ENCODE assay signal across 1 cellular context in the genomic region with DNA sequence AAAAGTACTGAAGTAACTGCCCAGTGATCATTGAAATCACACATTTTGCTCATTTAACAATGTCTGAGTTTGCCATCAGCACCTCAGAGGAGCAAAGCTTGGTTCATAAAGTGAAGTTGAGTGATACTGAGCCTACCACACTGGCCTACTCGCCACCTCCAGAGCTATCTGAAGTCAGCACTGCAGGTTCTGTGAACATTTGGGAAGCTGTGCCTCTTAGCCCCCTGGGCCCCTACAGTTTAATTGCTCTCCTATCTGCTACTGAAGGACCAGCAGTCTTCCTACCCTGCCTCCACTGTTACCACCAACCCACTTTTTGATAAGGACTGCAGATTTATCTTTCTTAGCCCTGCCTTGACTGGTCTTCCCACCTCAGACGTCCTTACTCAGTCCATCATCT.
TF ChIP-seq lines count a peak whose summit lies in the region.

No MANE protein-coding gene starts in this region.

TF ChIP-seq in HEK293, 187 proteins besides CTCF, POLR2A, EP300 and RAD21 (continued from another document):
- TF ChIP-seq, protein P1, sequence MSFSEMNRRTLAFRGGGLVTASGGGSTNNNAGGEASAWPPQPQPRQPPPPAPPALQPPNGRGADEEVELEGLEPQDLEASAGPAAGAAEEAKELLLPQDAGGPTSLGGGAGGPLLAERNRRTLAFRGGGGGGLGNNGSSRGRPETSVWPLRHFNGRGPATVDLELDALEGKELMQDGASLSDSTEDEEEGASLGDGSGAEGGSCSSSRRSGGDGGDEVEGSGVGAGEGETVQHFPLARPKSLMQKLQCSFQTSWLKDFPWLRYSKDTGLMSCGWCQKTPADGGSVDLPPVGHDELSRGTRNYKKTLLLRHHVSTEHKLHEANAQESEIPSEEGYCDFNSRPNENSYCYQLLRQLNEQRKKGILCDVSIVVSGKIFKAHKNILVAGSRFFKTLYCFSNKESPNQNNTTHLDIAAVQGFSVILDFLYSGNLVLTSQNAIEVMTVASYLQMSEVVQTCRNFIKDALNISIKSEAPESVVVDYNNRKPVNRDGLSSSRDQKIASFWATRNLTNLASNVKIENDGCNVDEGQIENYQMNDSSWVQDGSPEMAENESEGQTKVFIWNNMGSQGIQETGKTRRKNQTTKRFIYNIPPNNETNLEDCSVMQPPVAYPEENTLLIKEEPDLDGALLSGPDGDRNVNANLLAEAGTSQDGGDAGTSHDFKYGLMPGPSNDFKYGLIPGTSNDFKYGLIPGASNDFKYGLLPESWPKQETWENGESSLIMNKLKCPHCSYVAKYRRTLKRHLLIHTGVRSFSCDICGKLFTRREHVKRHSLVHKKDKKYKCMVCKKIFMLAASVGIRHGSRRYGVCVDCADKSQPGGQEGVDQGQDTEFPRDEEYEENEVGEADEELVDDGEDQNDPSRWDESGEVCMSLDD (tag by site-specific recombination; IDR thresholded peaks at IDR 0.05) = no peak
